ENCODE assay signal across 10 cellular contexts in genomic region chr13:50685491-50685890, GRCh38.
DNase-seq lines count a peak whose midpoint lies in the region; ATAC-seq and TF ChIP-seq lines count a peak whose summit lies in the region.
"Had no signal": no experiment of that assay in that cellular context is flagged by ENCODE, and none has a peak within 500 bp of the region (broad histone marks: within the 10 kb centered on the region; RNA-seq: fewer than 3 reads in every experiment).

No MANE protein-coding gene starts in this region.

- POLR2A ChIA-PET in CD4-positive, alpha-beta memory T cell (lab: Charles Lee; ENCODE audit: partially characterized antibody), result no interaction called here

- no peaks in the 10 kb centered on the region for H4K20me1 ChIP-seq in BLaER1 treated with 17β-estradiol and CSF1 and Interleukin-3, amounts not matched to agents 10 nM and 100 nM

- no peak overlapping the region; a peak in 1 of 20 replicates for H3K4me3 ChIP-seq in BLaER1 treated with 17β-estradiol and CSF1 and Interleukin-3, amounts not matched to agents 10 nM and 100 nM
- no peak overlapping the region for H3K4me3 ChIP-seq in colonic mucosa
- H3K4me3 ChIP-seq in CD4-positive, alpha-beta memory T cell (ENCODE audit: low read length in 2 of 2), result no peak overlapping the region

- peak overlapping the region in 8 of 11 experiments; percentile 19 to 81 (median 72); a peak in 15 of 22 replicates for H3K27ac ChIP-seq in BLaER1 treated with 17β-estradiol and CSF1 and Interleukin-3, amounts not matched to agents 10 nM and 100 nM
- H3K27ac ChIP-seq in colonic mucosa, result no peak overlapping the region
- H3K27ac ChIP-seq in CD4-positive, alpha-beta memory T cell (ENCODE audit: low read depth, low read length), result no peak overlapping the region

- peaks cover 0 to 31% (median 6%) of the 10 kb centered on the region in 11 experiments; a peak in 10 of 22 replicates for H3K9me3 ChIP-seq in BLaER1 treated with 17β-estradiol and CSF1 and Interleukin-3, amounts not matched to agents 10 nM and 100 nM (replicated peaks in 1 of 11)
- no peaks in the 10 kb centered on the region for H3K9me3 ChIP-seq in colonic mucosa
- no peaks in the 10 kb centered on the region for H3K9me3 ChIP-seq in CD4-positive, alpha-beta memory T cell (ENCODE audit: control insufficient read depth in 1 of 2, low read length in 2 of 2)

- peak overlapping the region in 5 of 11 experiments; percentile 24 to 66 (median 55); a peak in 10 of 22 replicates for H3K9ac ChIP-seq in BLaER1 treated with 17β-estradiol and CSF1 and Interleukin-3, amounts not matched to agents 10 nM and 100 nM
- no peak overlapping the region for H3K9ac ChIP-seq in colonic mucosa (ENCODE audit: low read depth in 2 of 2, low read length in 2 of 2)

- peaks cover 2 to 4% of the 10 kb centered on the region in 2 donors for H3K27me3 Mint-ChIP-seq in CD4-positive, alpha-beta memory T cell
- peaks cover 58% of the 10 kb centered on the region for H3K27me3 Mint-ChIP-seq in activated T-helper 2 cell treated with anti-CD3 and anti-CD28 coated beads, Interferon-gamma antibody, Interleukin-2, Interleukin-4, amounts not matched to agents 10 μg/mL and 5 μg/mL and 100 μg/mL, durations not matched to agents 14 hours and 24 hours and 36 hours (ENCODE audit: low read depth)

- no peak overlapping the region for H3K27ac Mint-ChIP-seq in CD4-positive, alpha-beta memory T cell
- H3K27ac Mint-ChIP-seq in activated T-helper 2 cell treated with anti-CD3 and anti-CD28 coated beads, Interferon-gamma antibody, Interleukin-2, Interleukin-4, amounts not matched to agents 10 μg/mL and 5 μg/mL and 100 μg/mL, durations not matched to agents 14 hours and 24 hours and 36 hours, result no peak overlapping the region

- H3K9me3 Mint-ChIP-seq in CD4-positive, alpha-beta memory T cell, result no peaks in the 10 kb centered on the region
- no peaks in the 10 kb centered on the region for H3K9me3 Mint-ChIP-seq in activated T-helper 2 cell treated with anti-CD3 and anti-CD28 coated beads, Interferon-gamma antibody, Interleukin-2, Interleukin-4, amounts not matched to agents 10 μg/mL and 5 μg/mL and 100 μg/mL, durations not matched to agents 14 hours and 24 hours and 36 hours

- CTCF ChIA-PET in CD4-positive, alpha-beta memory T cell (lab: Charles Lee; ENCODE audit: partially characterized antibody), result interaction anchor here (1.1 to 1.6 kb wide), 3 partner anchors 12 to 226 kb away, joined by 4 read pairs; no protein-coding TSS in a partner anchor

- no peak for TF ChIP-seq CTCF in colonic mucosa (IDR thresholded peaks at IDR 0.05)

- peak overlapping the region; percentile 69 to 93 (median 77) for H3K4me2 ChIP-seq in BLaER1 treated with 17β-estradiol and CSF1 and Interleukin-3, amounts not matched to agents 10 nM and 100 nM

- no peaks in the 10 kb centered on the region for H3K27me3 ChIP-seq in BLaER1 treated with 17β-estradiol and CSF1 and Interleukin-3, amounts not matched to agents 10 nM and 100 nM
- H3K27me3 ChIP-seq in colonic mucosa, result no peaks in the 10 kb centered on the region
- no peaks in the 10 kb centered on the region for H3K27me3 ChIP-seq in CD4-positive, alpha-beta memory T cell (ENCODE audit: insufficient read depth, low read length)

- no peak for ATAC-seq in HG02885 (IDR thresholded peaks at IDR 0.05; ENCODE audit: poor library complexity, unreplicated experiment)
- ATAC-seq: left colon had no signal

- H3K36me3 Mint-ChIP-seq in CD4-positive, alpha-beta memory T cell, result no peaks in the 10 kb centered on the region
- no peaks in the 10 kb centered on the region for H3K36me3 Mint-ChIP-seq in activated T-helper 2 cell treated with anti-CD3 and anti-CD28 coated beads, Interferon-gamma antibody, Interleukin-2, Interleukin-4, amounts not matched to agents 10 μg/mL and 5 μg/mL and 100 μg/mL, durations not matched to agents 14 hours and 24 hours and 36 hours (ENCODE audit: low read depth)

- intact Hi-C loops in colonic mucosa (cut with DNase I), result no loop called here
- intact Hi-C loops in CD4-positive, alpha-beta memory T cell (cut with micrococcal nuclease), result no loop called here
- intact Hi-C loops in activated T-helper 2 cell treated with anti-CD3 and anti-CD28 coated beads, Interferon-gamma antibody, Interleukin-2, Interleukin-4, amounts not matched to agents 10 μg/mL and 5 μg/mL and 100 μg/mL, durations not matched to agents 14 hours and 24 hours and 36 hours (cut with micrococcal nuclease), result loop anchor here (10.0 kb wide), 2 partner anchors 229 to 451 kb away; no protein-coding TSS in a partner anchor

- DNase-seq in NCI-H2227 (lab: John Stamatoyannopoulos, UW; ENCODE audit: unreplicated experiment) (peak; percentile 66), colonic mucosa (peak; percentile 50), midbrain (lab: John Stamatoyannopoulos, UW) (peak; percentile 90)
- DNase-seq in CD4-positive, alpha-beta memory T cell, result no peak
- DNase-seq in activated T-helper 2 cell treated with anti-CD3 and anti-CD28 coated beads, Interferon-gamma antibody, Interleukin-2, Interleukin-4, amounts not matched to agents 10 μg/mL and 5 μg/mL and 100 μg/mL, durations not matched to agents 14 hours and 24 hours and 36 hours (ENCODE audit: low spot score), result no peak
- no peak for DNase-seq in activated effector memory CD4-positive, alpha-beta T cell treated with Interleukin-2 at 50 U/mL for 16 hours
- DNase-seq: stimulated activated naive CD4-positive, alpha-beta T cell treated with Interleukin-2 at 50 U/mL for 16 hours had no signal

- no peak overlapping the region for H3K4me3 Mint-ChIP-seq in CD4-positive, alpha-beta memory T cell
- H3K4me3 Mint-ChIP-seq in activated T-helper 2 cell treated with anti-CD3 and anti-CD28 coated beads, Interferon-gamma antibody, Interleukin-2, Interleukin-4, amounts not matched to agents 10 μg/mL and 5 μg/mL and 100 μg/mL, durations not matched to agents 14 hours and 24 hours and 36 hours (ENCODE audit: low read depth), result no peak overlapping the region

- H3K4me1 ChIP-seq in BLaER1 treated with 17β-estradiol and CSF1 and Interleukin-3, amounts not matched to agents 10 nM and 100 nM, result peaks cover 39 to 55% (median 50%) of the 10 kb centered on the region in 10 experiments
- H3K4me1 ChIP-seq in colonic mucosa, result no peaks in the 10 kb centered on the region
- H3K4me1 ChIP-seq in CD4-positive, alpha-beta memory T cell (ENCODE audit: insufficient read depth, low read length), result no peaks in the 10 kb centered on the region

- H3K4me1 Mint-ChIP-seq in CD4-positive, alpha-beta memory T cell, result peaks cover 6 to 22% (median 11%) of the 10 kb centered on the region in 4 donors
- peaks cover 16% of the 10 kb centered on the region for H3K4me1 Mint-ChIP-seq in activated T-helper 2 cell treated with anti-CD3 and anti-CD28 coated beads, Interferon-gamma antibody, Interleukin-2, Interleukin-4, amounts not matched to agents 10 μg/mL and 5 μg/mL and 100 μg/mL, durations not matched to agents 14 hours and 24 hours and 36 hours (ENCODE audit: low read depth)

- H3K36me3 ChIP-seq in BLaER1 treated with 17β-estradiol and CSF1 and Interleukin-3, amounts not matched to agents 10 nM and 100 nM, result no peaks in the 10 kb centered on the region
- no peaks in the 10 kb centered on the region for H3K36me3 ChIP-seq in colonic mucosa
- no peaks in the 10 kb centered on the region for H3K36me3 ChIP-seq in CD4-positive, alpha-beta memory T cell (ENCODE audit: insufficient read depth, low read length)

Comparison
In these comparisons a context has a peak if more than half of its experiments do, and no peak if none do; other contexts are left out.
1. H3K27ac ChIP-seq: peak in BLaER1 treated with 17β-estradiol and CSF1 and Interleukin-3, amounts not matched to agents 10 nM and 100 nM (8 of 11); none in colonic mucosa (single experiment) and CD4-positive, alpha-beta memory T cell (single experiment).
2. DNase-seq: peak in NCI-H2227 (single experiment), colonic mucosa (single experiment) and midbrain (single experiment); none in CD4-positive, alpha-beta memory T cell (0 of 5), activated T-helper 2 cell treated with anti-CD3 and anti-CD28 coated beads, Interferon-gamma antibody, Interleukin-2, Interleukin-4, amounts not matched to agents 10 μg/mL and 5 μg/mL and 100 μg/mL, durations not matched to agents 14 hours and 24 hours and 36 hours (single experiment) and activated effector memory CD4-positive, alpha-beta T cell treated with Interleukin-2 at 50 U/mL for 16 hours (single experiment).